10 cellular contexts compared by ENCODE assay signal in the genomic region with DNA sequence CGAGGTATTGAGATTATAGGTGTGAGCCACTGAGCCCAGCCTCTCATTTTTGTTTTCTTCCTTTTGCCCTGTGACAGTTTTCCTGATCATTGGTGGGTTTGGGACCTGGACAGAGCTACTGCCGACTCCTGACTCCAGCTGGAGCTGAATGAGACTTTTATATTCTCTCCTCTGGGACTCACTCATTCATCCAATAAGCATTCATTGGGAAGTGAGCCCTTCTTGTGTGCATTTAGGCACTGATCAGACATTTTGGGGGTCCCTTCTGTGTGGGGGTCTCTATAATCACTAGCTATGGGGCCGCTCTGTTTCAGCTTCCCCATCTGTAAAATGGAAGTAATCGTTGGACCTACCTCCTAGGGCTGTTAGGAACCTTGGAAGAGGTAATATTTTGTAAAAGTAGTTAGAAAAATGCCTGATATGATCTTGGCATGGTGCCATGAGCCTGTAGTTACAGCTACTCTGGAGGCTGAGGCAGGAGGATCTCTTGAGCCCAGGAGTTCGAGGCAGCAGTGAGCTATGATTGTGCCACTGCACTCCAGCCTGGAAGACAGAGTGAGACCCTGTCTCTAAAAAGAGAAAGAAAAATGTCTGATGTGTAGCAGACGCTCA. TPM values are rescaled to one million over a fixed set of nuclear protein-coding genes. Genes with fewer than 3 reads are reported as not detected.
DNase-seq lines count a peak whose midpoint lies in the region; ATAC-seq and TF ChIP-seq lines count a peak whose summit lies in the region.
"Had no signal": no experiment of that assay in that cellular context is flagged by ENCODE, and none has a peak within 500 bp of the region (broad histone marks: within the 10 kb centered on the region; RNA-seq: fewer than 3 reads in every experiment).

No MANE protein-coding gene starts in this region.

- DNase-seq in T-helper 1 cell = no peak
- no peak for DNase-seq in Peyer's patch
- DNase-seq in esophagus muscularis mucosa (ENCODE audit: extremely low spot score) = no peak
- no peak for DNase-seq in kidney tubule cell (ENCODE audit: low spot score)
- DNase-seq in midbrain (lab: John Stamatoyannopoulos, UW) = no peak
- DNase-seq: NCI-H1930 had no signal

- peak overlapping the region; percentile 78 for H3K27ac Mint-ChIP-seq in T-helper 1 cell treated with Interleukin-12 subunit alpha and Interleukin-12 subunit beta and Interleukin-4 antibody, amounts not matched to agents 30 μg/mL and 1 μg/mL, for 36 hours

- 67% methylated on average over 6 of the region's 6 CpGs for WGBS in esophagus muscularis mucosa

- TF ChIP-seq POLR2A in Peyer's patch (IDR thresholded peaks at IDR 0.05) = no peak
- TF ChIP-seq POLR2A in esophagus muscularis mucosa (IDR thresholded peaks at IDR 0.05; ENCODE audit: low read depth) = no peak

- no peaks in the 10 kb centered on the region for H3K27me3 Mint-ChIP-seq in T-helper 1 cell treated with Interleukin-12 subunit alpha and Interleukin-12 subunit beta and Interleukin-4 antibody, amounts not matched to agents 30 μg/mL and 1 μg/mL, for 36 hours (ENCODE audit: low read depth)

- H3K4me1 ChIP-seq in Peyer's patch (peaks cover 0 to 63% (median 43%) of the 10 kb centered on the region in 4 donors), esophagus muscularis mucosa (peaks cover 59 to 73% (median 64%) of the 10 kb centered on the region in 4 donors), skeletal muscle tissue (ENCODE audit: control insufficient read depth in 3 of 3, insufficient read depth in 3 of 3, low read length in 3 of 3) (peaks cover 36 to 63% (median 63%) of the 10 kb centered on the region in 3 donors)

- H3K9me3 Mint-ChIP-seq in T-helper 1 cell treated with Interleukin-12 subunit alpha and Interleukin-12 subunit beta and Interleukin-4 antibody, amounts not matched to agents 30 μg/mL and 1 μg/mL, for 36 hours = no peaks in the 10 kb centered on the region

- H3K4me3 Mint-ChIP-seq in T-helper 1 cell treated with Interleukin-12 subunit alpha and Interleukin-12 subunit beta and Interleukin-4 antibody, amounts not matched to agents 30 μg/mL and 1 μg/mL, for 36 hours = no peak overlapping the region

- H3K27me3 ChIP-seq in Peyer's patch = no peaks in the 10 kb centered on the region
- H3K27me3 ChIP-seq in esophagus muscularis mucosa = no peaks in the 10 kb centered on the region
- H3K27me3 ChIP-seq in skeletal muscle tissue (ENCODE audit: control insufficient read depth in 3 of 3, insufficient read depth in 3 of 3, low read length in 3 of 3) = no peaks in the 10 kb centered on the region

- intact Hi-C loops in esophagus muscularis mucosa (cut with DNase I) = no loop called here

- H3K36me3 ChIP-seq in Peyer's patch = peaks cover 0 to under 1% (median 0%) of the 10 kb centered on the region in 3 donors
- H3K36me3 ChIP-seq in esophagus muscularis mucosa = peaks cover under 1 to 16% (median 11%) of the 10 kb centered on the region in 4 donors
- H3K36me3 ChIP-seq in skeletal muscle tissue (ENCODE audit: control insufficient read depth in 3 of 3, insufficient read depth in 3 of 3, low read length in 3 of 3) = no peaks in the 10 kb centered on the region

- H3K4me3 ChIP-seq in Peyer's patch = no peak overlapping the region
- no peak overlapping the region for H3K4me3 ChIP-seq in esophagus muscularis mucosa
- H3K4me3 ChIP-seq in skeletal muscle tissue (ENCODE audit: low read length in 3 of 3) = no peak overlapping the region
- H3K4me3 ChIP-seq: A549 had no signal

- TF ChIP-seq CTCF in Peyer's patch (IDR thresholded peaks at IDR 0.05) (no peak), esophagus muscularis mucosa (IDR thresholded peaks at IDR 0.05) (no peak)

- H3K9me3 ChIP-seq in Peyer's patch (no peaks in the 10 kb centered on the region), esophagus muscularis mucosa (no peaks in the 10 kb centered on the region), skeletal muscle tissue (ENCODE audit: control insufficient read depth in 3 of 3, low read length in 3 of 3) (no peaks in the 10 kb centered on the region)
- H3K9me3 ChIP-seq: A549 had no signal

- no peak for TF ChIP-seq EP300 in esophagus muscularis mucosa (IDR thresholded peaks at IDR 0.05)

- H3K27ac ChIP-seq in Peyer's patch (peak overlapping the region in 3 of 4 donors; percentile 63 to 93 (median 65)), esophagus muscularis mucosa (replicated peaks in 1 of 4) (peak overlapping the region; percentile 48 to 81 (median 68)), skeletal muscle tissue (ENCODE audit: low read depth, low read length) (peak overlapping the region; percentile 64)

- no peak for ATAC-seq in GM19328 (IDR thresholded peaks at IDR 0.05; ENCODE audit: unreplicated experiment)

- H3K4me1 Mint-ChIP-seq in T-helper 1 cell treated with Interleukin-12 subunit alpha and Interleukin-12 subunit beta and Interleukin-4 antibody, amounts not matched to agents 30 μg/mL and 1 μg/mL, for 36 hours (ENCODE audit: low read depth) = peaks cover 53% of the 10 kb centered on the region

- H3K36me3 Mint-ChIP-seq in T-helper 1 cell treated with Interleukin-12 subunit alpha and Interleukin-12 subunit beta and Interleukin-4 antibody, amounts not matched to agents 30 μg/mL and 1 μg/mL, for 36 hours (ENCODE audit: low read depth) = peaks cover 29% of the 10 kb centered on the region

- peak overlapping the region in 1 of 3 donors; percentile 62 for H3K9ac ChIP-seq in skeletal muscle tissue (ENCODE audit: low read depth in 1 of 3, low read length in 3 of 3)

RNA-seq across cellular contexts. Expression of gene SH2B3, which starts 7.2 kb away (rescaled TPM):
- 10 to 100 TPM in 2 of 4 donors, 1 to 10 TPM in 2; 4.4 to 37.1 (median 8.4) TPM for total RNA-seq in Peyer's patch
- 10 to 100 TPM; 24.9 to 49.4 (median 41.8) TPM for total RNA-seq in esophagus muscularis mucosa
- 7.8 TPM for total RNA-seq in skeletal muscle tissue

RNA-seq across cellular contexts. Expression of gene PHETA1, which starts 44.0 kb away (rescaled TPM):
- total RNA-seq in Peyer's patch (10 to 100 TPM; 43.2 to 64.6 (median 51.0) TPM), esophagus muscularis mucosa (10 to 100 TPM in 1 of 4 donors, 1 to 10 TPM in 3; 5.8 to 15.6 (median 9.5) TPM), skeletal muscle tissue (2.6 TPM)
